ENCODE assay signal across 7 cellular contexts in genomic region chr16:1311212-1311737, GRCh38. TPM values are rescaled to one million over a fixed set of nuclear protein-coding genes. Genes with fewer than 3 reads are reported as not detected.
DNase-seq lines count a peak whose midpoint lies in the region; ATAC-seq and TF ChIP-seq lines count a peak whose summit lies in the region.

No MANE protein-coding gene starts in this region.

- no peak for DNase-seq in HL-60 (ENCODE audit: low read depth in 1 of 2, low spot score in 1 of 2)
- no peak for DNase-seq in activated T-helper 1 cell treated with anti-CD3 and anti-CD28 coated beads, Interleukin-12 subunit alpha, Interleukin-12 subunit beta, Interleukin-2, Interleukin-4 antibody, amounts not matched to agents 30 ng/mL and 10 ng/mL and 1 ng/mL, durations not matched to agents 14 hours and 24 hours and 36 hours (ENCODE audit: low spot score)
- DNase-seq in sciatic nerve (ENCODE audit: low spot score): no peak
- no peak for DNase-seq in NCI-H1092 (lab: John Stamatoyannopoulos, UW)
- no peak for DNase-seq in cerebellar cortex (ENCODE audit: low spot score)

- H3K9me3 Mint-ChIP-seq in activated T-helper 1 cell treated with anti-CD3 and anti-CD28 coated beads, Interleukin-12 subunit alpha, Interleukin-12 subunit beta, Interleukin-2, Interleukin-4 antibody, amounts not matched to agents 30 ng/mL and 10 ng/mL and 1 ng/mL, durations not matched to agents 14 hours and 24 hours and 36 hours: no peaks in the 10 kb centered on the region
- no peaks in the 10 kb centered on the region for H3K9me3 Mint-ChIP-seq in stimulated activated memory B cell treated with anti-CD40 and anti-IgM and Interleukin-4, amounts not matched to agents 10 μg/mL and 1 μg/mL and 100 μg/mL, for 72 hours

- peaks cover 23% of the 10 kb centered on the region for H3K36me3 Mint-ChIP-seq in activated T-helper 1 cell treated with anti-CD3 and anti-CD28 coated beads, Interleukin-12 subunit alpha, Interleukin-12 subunit beta, Interleukin-2, Interleukin-4 antibody, amounts not matched to agents 30 ng/mL and 10 ng/mL and 1 ng/mL, durations not matched to agents 14 hours and 24 hours and 36 hours (ENCODE audit: low read depth)
- H3K36me3 Mint-ChIP-seq in stimulated activated memory B cell treated with anti-CD40 and anti-IgM and Interleukin-4, amounts not matched to agents 10 μg/mL and 1 μg/mL and 100 μg/mL, for 72 hours: peaks cover 38% of the 10 kb centered on the region

- peaks cover 2% of the 10 kb centered on the region for H3K27me3 Mint-ChIP-seq in activated T-helper 1 cell treated with anti-CD3 and anti-CD28 coated beads, Interleukin-12 subunit alpha, Interleukin-12 subunit beta, Interleukin-2, Interleukin-4 antibody, amounts not matched to agents 30 ng/mL and 10 ng/mL and 1 ng/mL, durations not matched to agents 14 hours and 24 hours and 36 hours (ENCODE audit: insufficient read depth)
- no peaks in the 10 kb centered on the region for H3K27me3 Mint-ChIP-seq in stimulated activated memory B cell treated with anti-CD40 and anti-IgM and Interleukin-4, amounts not matched to agents 10 μg/mL and 1 μg/mL and 100 μg/mL, for 72 hours

- peak overlapping the region; percentile 95 for H3K4me3 Mint-ChIP-seq in activated T-helper 1 cell treated with anti-CD3 and anti-CD28 coated beads, Interleukin-12 subunit alpha, Interleukin-12 subunit beta, Interleukin-2, Interleukin-4 antibody, amounts not matched to agents 30 ng/mL and 10 ng/mL and 1 ng/mL, durations not matched to agents 14 hours and 24 hours and 36 hours
- H3K4me3 Mint-ChIP-seq in stimulated activated memory B cell treated with anti-CD40 and anti-IgM and Interleukin-4, amounts not matched to agents 10 μg/mL and 1 μg/mL and 100 μg/mL, for 72 hours: peak overlapping the region; percentile 93

- no peak for TF ChIP-seq CTCF in HL-60 (IDR thresholded peaks at IDR 0.05; ENCODE audit: insufficient read depth, low read length)

- intact Hi-C loops in activated T-helper 1 cell treated with anti-CD3 and anti-CD28 coated beads, Interleukin-12 subunit alpha, Interleukin-12 subunit beta, Interleukin-2, Interleukin-4 antibody, amounts not matched to agents 30 ng/mL and 10 ng/mL and 1 ng/mL, durations not matched to agents 14 hours and 24 hours and 36 hours (cut with micrococcal nuclease): loop anchor here (2.0 kb wide), 1 partner anchor 22 kb away; the partner anchor contains the start of gene BAIAP3
- intact Hi-C loops in sciatic nerve (cut with DNase I): no loop called here

- peaks cover 3% of the 10 kb centered on the region for H3K4me1 ChIP-seq in iPS-18a (ENCODE audit: control insufficient read depth, low read depth, low read length)

- H3K27ac ChIP-seq in HL-60 (replicated peaks) (0 out of 2 replicates have a peak overlapping the region, but pooled peaks have one; percentile 65), iPS-18a (ENCODE audit: low read length) (no peak overlapping the region)

- no peak for ATAC-seq in stimulated activated memory B cell treated with anti-CD40 and anti-IgM and Interleukin-4, amounts not matched to agents 10 μg/mL and 1 μg/mL and 100 μg/mL, for 72 hours
- ATAC-seq in sciatic nerve: no peak

- H3K9ac ChIP-seq in iPS-18a (ENCODE audit: low read length): peak overlapping the region; percentile 71

- no peaks in the 10 kb centered on the region for H3K9me3 ChIP-seq in iPS-18a (ENCODE audit: control insufficient read depth, low read depth, low read length)

- H3K27me3 ChIP-seq in HL-60 (ENCODE audit: insufficient read depth, poor library complexity, severe bottlenecking) (no peaks in the 10 kb centered on the region), iPS-18a (ENCODE audit: control insufficient read depth, insufficient read depth, low read length) (no peaks in the 10 kb centered on the region)

- H3K27ac Mint-ChIP-seq in activated T-helper 1 cell treated with anti-CD3 and anti-CD28 coated beads, Interleukin-12 subunit alpha, Interleukin-12 subunit beta, Interleukin-2, Interleukin-4 antibody, amounts not matched to agents 30 ng/mL and 10 ng/mL and 1 ng/mL, durations not matched to agents 14 hours and 24 hours and 36 hours: peak overlapping the region; percentile 93
- peak overlapping the region; percentile 99 for H3K27ac Mint-ChIP-seq in stimulated activated memory B cell treated with anti-CD40 and anti-IgM and Interleukin-4, amounts not matched to agents 10 μg/mL and 1 μg/mL and 100 μg/mL, for 72 hours

- peaks cover 30% of the 10 kb centered on the region for H3K36me3 ChIP-seq in iPS-18a (ENCODE audit: control insufficient read depth, low read depth, low read length)

- peak overlapping the region; percentile 58 for H3K4me3 ChIP-seq in HL-60 (replicated peaks; ENCODE audit: insufficient read depth, low read length)
- peak overlapping the region; percentile 92 for H3K4me3 ChIP-seq in iPS-18a (ENCODE audit: low read length)

- H3K4me1 Mint-ChIP-seq in activated T-helper 1 cell treated with anti-CD3 and anti-CD28 coated beads, Interleukin-12 subunit alpha, Interleukin-12 subunit beta, Interleukin-2, Interleukin-4 antibody, amounts not matched to agents 30 ng/mL and 10 ng/mL and 1 ng/mL, durations not matched to agents 14 hours and 24 hours and 36 hours (ENCODE audit: low read depth): peaks cover 19% of the 10 kb centered on the region
- peaks cover 60% of the 10 kb centered on the region for H3K4me1 Mint-ChIP-seq in stimulated activated memory B cell treated with anti-CD40 and anti-IgM and Interleukin-4, amounts not matched to agents 10 μg/mL and 1 μg/mL and 100 μg/mL, for 72 hours

RNA-seq across cellular contexts. Expression of gene UBE2I, which starts 1.8 kb away (rescaled TPM):
- 257 TPM in 2 replicates for total RNA-seq in activated T-helper 1 cell treated with anti-CD3 and anti-CD28 coated beads, Interleukin-12 subunit alpha, Interleukin-12 subunit beta, Interleukin-2, Interleukin-4 antibody, amounts not matched to agents 30 ng/mL and 10 ng/mL and 1 ng/mL, durations not matched to agents 14 hours and 24 hours and 36 hours
- total RNA-seq in sciatic nerve: 95.7 TPM

RNA-seq across cellular contexts. Expression of gene BAIAP3, which starts 22.2 kb away (rescaled TPM):
- 0.07 and 0.18 TPM in 2 replicates for total RNA-seq in activated T-helper 1 cell treated with anti-CD3 and anti-CD28 coated beads, Interleukin-12 subunit alpha, Interleukin-12 subunit beta, Interleukin-2, Interleukin-4 antibody, amounts not matched to agents 30 ng/mL and 10 ng/mL and 1 ng/mL, durations not matched to agents 14 hours and 24 hours and 36 hours
- 3.9 TPM for total RNA-seq in sciatic nerve

RNA-seq across cellular contexts. Expression of gene TSR3, which starts 40.4 kb away (rescaled TPM):
- total RNA-seq in activated T-helper 1 cell treated with anti-CD3 and anti-CD28 coated beads, Interleukin-12 subunit alpha, Interleukin-12 subunit beta, Interleukin-2, Interleukin-4 antibody, amounts not matched to agents 30 ng/mL and 10 ng/mL and 1 ng/mL, durations not matched to agents 14 hours and 24 hours and 36 hours: 87.4 and 89.4 TPM in 2 replicates
- total RNA-seq in sciatic nerve: 35.8 TPM

RNA-seq across cellular contexts. Expression of gene GNPTG, which starts 40.5 kb away (rescaled TPM):
- total RNA-seq in activated T-helper 1 cell treated with anti-CD3 and anti-CD28 coated beads, Interleukin-12 subunit alpha, Interleukin-12 subunit beta, Interleukin-2, Interleukin-4 antibody, amounts not matched to agents 30 ng/mL and 10 ng/mL and 1 ng/mL, durations not matched to agents 14 hours and 24 hours and 36 hours: 21.4 and 22.5 TPM in 2 replicates
- total RNA-seq in sciatic nerve: 82.2 TPM

RNA-seq across cellular contexts. Expression of gene TPSD1, which starts 55.4 kb away (rescaled TPM):
- not detected in 2 replicates for total RNA-seq in activated T-helper 1 cell treated with anti-CD3 and anti-CD28 coated beads, Interleukin-12 subunit alpha, Interleukin-12 subunit beta, Interleukin-2, Interleukin-4 antibody, amounts not matched to agents 30 ng/mL and 10 ng/mL and 1 ng/mL, durations not matched to agents 14 hours and 24 hours and 36 hours
- 0.27 TPM for total RNA-seq in sciatic nerve
